In genomic region chr10:48523212-48523819, GRCh38 we compare ENCODE assay signal across 8 cellular contexts.
A peak's percentile ranks its signal among the peaks of the same experiment; 100 is the strongest.
DNase-seq lines count a peak whose midpoint lies in the region; ATAC-seq and TF ChIP-seq lines count a peak whose summit lies in the region.

No MANE protein-coding gene starts in this region.

- no TSS peak for BruUV-seq in OCI-LY7 (replicated peaks; lab: Mats Ljungman, UMichigan)

- TF ChIP-seq CTCF in AG09309 (IDR thresholded peaks at IDR 0.05; ENCODE audit: control insufficient read depth, insufficient read depth, low read depth, low read length, missing control alignments) = no peak
- TF ChIP-seq CTCF in fibroblast of pulmonary artery (IDR thresholded peaks at IDR 0.05; ENCODE audit: low read length, missing control alignments) = no peak
- TF ChIP-seq CTCF in neural crest cell (conservative IDR thresholded peaks at IDR 0.05) = no peak
- no peak for TF ChIP-seq CTCF in OCI-LY7 (conservative IDR thresholded peaks at IDR 0.05; ENCODE audit: low read length)
- no peak for TF ChIP-seq CTCF in GM13977 (IDR thresholded peaks at IDR 0.05; ENCODE audit: extremely low read depth, insufficient read depth, missing control alignments)

- CTCF ChIA-PET in OCI-LY7 (lab: Charles Lee; ENCODE audit: unreplicated experiment) = interaction anchor here (0.7 kb wide), 1 partner anchor 132 kb away, joined by 7 read pairs; no protein-coding TSS in a partner anchor

- H2AFZ ChIP-seq in OCI-LY7 (ENCODE audit: low read length) = no peak overlapping the region

- H3K4me1 Mint-ChIP-seq in neural crest cell = peaks cover 43% of the 10 kb centered on the region

- no peaks in the 10 kb centered on the region for H3K9me3 ChIP-seq in OCI-LY7 (ENCODE audit: low read length)

- H3K9me3 Mint-ChIP-seq in neural crest cell = peaks cover 7% of the 10 kb centered on the region

- intact Hi-C loops in OCI-LY7 (cut with micrococcal nuclease; ENCODE audit: unreplicated experiment) = no loop called here

- H3K4me1 ChIP-seq in OCI-LY7 (ENCODE audit: insufficient read depth, low read length, poor library complexity, severe bottlenecking) = no peaks in the 10 kb centered on the region

- no peak overlapping the region for H3K27ac Mint-ChIP-seq in neural crest cell (ENCODE audit: unreplicated experiment)

- H3K36me3 Mint-ChIP-seq in neural crest cell (ENCODE audit: low read depth) = peaks cover 4% of the 10 kb centered on the region

- H3K4me2 ChIP-seq in OCI-LY7 (ENCODE audit: low read length) = no peak overlapping the region

- no peak for ATAC-seq in HG03342 (IDR thresholded peaks at IDR 0.05; ENCODE audit: unreplicated experiment)

- no peaks in the 10 kb centered on the region for H3K79me2 ChIP-seq in OCI-LY7 (ENCODE audit: insufficient read depth, low read depth, low read length)

- no peak overlapping the region for H3K27ac ChIP-seq in OCI-LY7 (ENCODE audit: low read depth, low read length, poor library complexity, severe bottlenecking)

- H4K20me1 ChIP-seq in OCI-LY7 (ENCODE audit: insufficient read depth, low read length) = no peaks in the 10 kb centered on the region

- POLR2A ChIA-PET in OCI-LY7 (lab: Charles Lee) = no interaction called here

- peaks cover 19% of the 10 kb centered on the region for H3K27me3 Mint-ChIP-seq in neural crest cell (ENCODE audit: low read depth)

- H3K9me2 ChIP-seq in OCI-LY7 (ENCODE audit: insufficient read depth, low read length) = no peaks in the 10 kb centered on the region

- in situ Hi-C loops in GM13977 (cut with MboI; ENCODE audit: low pct_unique_long_range_greater_than_20kb, low sequenced_read_pairs, unreplicated experiment) = loop anchor here (25.0 kb wide), 1 partner anchor 161 kb away; no protein-coding TSS in a partner anchor

- H3K36me3 ChIP-seq in OCI-LY7 (ENCODE audit: insufficient read depth, low read length) = no peaks in the 10 kb centered on the region

- peak; percentile 76 for DNase-seq in AG09309 (ENCODE audit: low read depth)
- DNase-seq in OCI-M1 (lab: John Stamatoyannopoulos, UW) = peak; percentile 70
- DNase-seq in fibroblast of pulmonary artery (ENCODE audit: low read depth) = peak; percentile 95
- DNase-seq in neural crest cell (ENCODE audit: low read depth, low spot score) = peak; percentile 33
- no peak for DNase-seq in KG1 (lab: John Stamatoyannopoulos, UW)
- DNase-seq in OCI-LY7 (ENCODE audit: low spot score) = no peak
- no peak for DNase-seq in GM13977 (ENCODE audit: low spot score)

- peak overlapping the region; percentile 51 for H3K4me3 ChIP-seq in AG09309 (ENCODE audit: control insufficient read depth, low read depth, low read length)
- peak overlapping the region; percentile 48 for H3K4me3 ChIP-seq in fibroblast of pulmonary artery (replicated peaks; ENCODE audit: low read depth, low read length)
- no peak overlapping the region for H3K4me3 ChIP-seq in OCI-LY7 (ENCODE audit: low read depth, low read length, poor library complexity, severe bottlenecking)

- peak overlapping the region; percentile 85 for H3K4me3 Mint-ChIP-seq in neural crest cell

Comparison
In these comparisons a context has a peak if more than half of its experiments do, and no peak if none do; other contexts are left out.
1. DNase-seq: peak in AG09309 (single experiment), OCI-M1 (single experiment), fibroblast of pulmonary artery (single experiment) and neural crest cell (single experiment); none in KG1 (single experiment), OCI-LY7 (single experiment) and GM13977 (single experiment).